8 cellular contexts compared by ENCODE assay signal in the genomic region with DNA sequence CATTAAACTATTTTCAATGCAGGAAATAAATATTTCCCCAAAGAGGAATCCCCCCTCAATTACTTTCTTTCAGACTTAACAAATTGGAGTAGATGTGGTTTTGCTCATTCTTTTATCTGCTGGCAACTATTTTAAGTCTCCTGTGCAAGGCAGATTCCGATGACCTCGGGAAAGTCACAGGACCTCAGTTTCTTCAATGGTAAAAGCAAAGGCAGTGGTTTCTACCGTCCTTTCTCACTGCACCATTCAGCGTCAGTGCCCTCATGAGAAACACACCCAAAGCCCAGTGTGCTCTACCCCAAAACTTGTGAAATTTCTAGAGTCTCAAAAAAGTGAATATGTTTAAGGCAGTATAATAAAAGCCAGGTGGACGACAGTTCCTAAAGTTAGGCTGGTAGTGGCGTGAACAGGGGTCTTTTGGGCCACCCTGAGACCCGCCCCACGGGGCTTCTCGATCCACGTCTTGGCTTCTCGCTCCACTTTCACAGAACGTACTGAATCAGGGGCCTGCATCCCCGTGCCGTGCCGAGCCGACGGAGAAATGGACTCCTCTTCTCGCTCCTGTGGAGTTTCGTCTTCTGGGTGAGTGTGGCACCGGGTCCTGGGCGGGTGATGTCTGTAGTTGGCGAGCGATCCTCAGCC. TPM values are rescaled to one million over a fixed set of nuclear protein-coding genes. Genes with fewer than 3 reads are reported as not detected.
A peak's percentile ranks its signal among the peaks of the same experiment; 100 is the strongest.
DNase-seq lines count a peak whose midpoint lies in the region; ATAC-seq, FAIRE-seq and TF ChIP-seq lines count a peak whose summit lies in the region.

No MANE protein-coding gene starts in this region.

- peak overlapping the region; percentile 85 for H3K27ac Mint-ChIP-seq in activated CD4-positive, alpha-beta memory T cell treated with anti-CD3 and anti-CD28 coated beads for 36 hours
- peak overlapping the region; percentile 92 for H3K27ac Mint-ChIP-seq in nephron progenitor cell

- H3K36me3 Mint-ChIP-seq in activated CD4-positive, alpha-beta memory T cell treated with anti-CD3 and anti-CD28 coated beads for 36 hours, result peaks cover 4% of the 10 kb centered on the region
- H3K36me3 Mint-ChIP-seq in nephron progenitor cell (ENCODE audit: low read depth), result no peaks in the 10 kb centered on the region

- no peaks in the 10 kb centered on the region for H3K9me3 Mint-ChIP-seq in activated CD4-positive, alpha-beta memory T cell treated with anti-CD3 and anti-CD28 coated beads for 36 hours
- no peaks in the 10 kb centered on the region for H3K9me3 Mint-ChIP-seq in nephron progenitor cell

- 0 out of 2 replicates have a peak, but pooled peaks cover 2% of the 10 kb centered on the region for H3K9me3 ChIP-seq in AG04450 (ENCODE audit: control insufficient read depth, insufficient read depth, low read length)

- FAIRE-seq in GM18507 (lab: Jason Lieb, UNC), result peak; percentile 53

- POLR2A ChIA-PET in AG04450 (lab: Yijun Ruan, JAX), result interaction anchor here (0.9 to 1.3 kb wide), 6 partner anchors 128 to 660 kb away, joined by 3 to 8 read pairs (median 4); partner anchors contain the start of genes HEATR5A and RNU6-8
- POLR2A ChIA-PET in activated CD4-positive, alpha-beta memory T cell treated with anti-CD3 and anti-CD28 coated beads for 36 hours (lab: Charles Lee), result interaction anchor here (1.1 to 2.2 kb wide), 5 partner anchors 26 to 868 kb away, joined by 3 to 15 read pairs (median 5); partner anchors contain the start of genes HECTD1, RNU6-7 and RNU6-8

- H3K27me3 ChIP-seq in AG04450 (ENCODE audit: control insufficient read depth, insufficient read depth, low read length), result no peaks in the 10 kb centered on the region

- H3K4me3 ChIP-seq in AG04450 (ENCODE audit: low read depth, low read length), result peak overlapping the region; percentile 80

- peak overlapping the region; percentile 94 for H3K4me3 Mint-ChIP-seq in activated CD4-positive, alpha-beta memory T cell treated with anti-CD3 and anti-CD28 coated beads for 36 hours
- H3K4me3 Mint-ChIP-seq in nephron progenitor cell, result peak overlapping the region; percentile 99

- peak; percentile 12 for ATAC-seq in HG03565 (IDR thresholded peaks at IDR 0.05; ENCODE audit: unreplicated experiment)
- no peak for ATAC-seq in HG03469 (IDR thresholded peaks at IDR 0.05; ENCODE audit: unreplicated experiment)

- intact Hi-C loops in activated CD4-positive, alpha-beta memory T cell treated with anti-CD3 and anti-CD28 coated beads for 36 hours (cut with micrococcal nuclease), result loop anchor here (1.0 to 10.0 kb wide), 9 partner anchors 138 to 1518 kb away; partner anchors contain the start of genes AP4S1, DTD2, G2E3 and HECTD1

- peak overlapping the region; percentile 89 for H3K27ac ChIP-seq in AG04450 (ENCODE audit: low read depth, low read length)

- TF ChIP-seq CTCF in AG04450 (IDR thresholded peaks at IDR 0.05; ENCODE audit: low read depth, low read length), result no peak
- no peak for TF ChIP-seq CTCF in nephron progenitor cell (IDR thresholded peaks at IDR 0.05)

- H3K27me3 Mint-ChIP-seq in activated CD4-positive, alpha-beta memory T cell treated with anti-CD3 and anti-CD28 coated beads for 36 hours, result peaks cover 2% of the 10 kb centered on the region
- peaks cover 3% of the 10 kb centered on the region for H3K27me3 Mint-ChIP-seq in nephron progenitor cell (ENCODE audit: low read depth, poor library complexity)

- DNase-seq in AG04450 (ENCODE audit: low read depth, low spot score), result no peak
- DNase-seq in GM18507 (ENCODE audit: extremely low spot score, insufficient read length, low read depth), result no peak
- peak; percentile 11 for DNase-seq in activated CD4-positive, alpha-beta memory T cell treated with anti-CD3 and anti-CD28 coated beads for 36 hours
- peak; percentile 66 for DNase-seq in foreskin melanocyte
- DNase-seq in nephron progenitor cell, result no peak
- DNase-seq in globus pallidus (ENCODE audit: low spot score), result no peak

- CTCF ChIA-PET in AG04450 (lab: Charles Lee), result interaction anchor here (0.7 to 3.7 kb wide), 6 partner anchors 13 to 419 kb away, joined by 3 to 93 read pairs (median 3); no protein-coding TSS in a partner anchor
- CTCF ChIA-PET in activated CD4-positive, alpha-beta memory T cell treated with anti-CD3 and anti-CD28 coated beads for 36 hours (lab: Charles Lee), result interaction anchor here (0.6 to 14.9 kb wide), 9 partner anchors 66 to 484 kb away, joined by 3 to 299 read pairs (median 4); partner anchors contain the start of gene RNU6-8

- peaks cover 20% of the 10 kb centered on the region for H3K4me1 Mint-ChIP-seq in activated CD4-positive, alpha-beta memory T cell treated with anti-CD3 and anti-CD28 coated beads for 36 hours (ENCODE audit: low read depth)
- H3K4me1 Mint-ChIP-seq in nephron progenitor cell, result peaks cover 37% of the 10 kb centered on the region

RNA-seq across cellular contexts. Expression of gene ARHGAP5, which starts 1.3 kb away (rescaled TPM):
- polyA plus RNA-seq in AG04450 (2011; rRNA removed), result 28.2 and 45.6 TPM in 2 replicates
- polyA minus RNA-seq in AG04450 (2011; rRNA and poly(A)+ RNA removed), result 33.2 and 67.3 TPM in 2 replicates
- total RNA-seq in activated CD4-positive, alpha-beta memory T cell treated with anti-CD3 and anti-CD28 coated beads for 36 hours, result 10 to 100 TPM; 41.6 to 41.9 TPM

Comparison
In these comparisons a context has a peak if more than half of its experiments do, and no peak if none do; other contexts are left out.
1. DNase-seq: peak in activated CD4-positive, alpha-beta memory T cell treated with anti-CD3 and anti-CD28 coated beads for 36 hours (single experiment) and foreskin melanocyte (single experiment); none in AG04450 (single experiment), GM18507 (single experiment), nephron progenitor cell (single experiment) and globus pallidus (single experiment).